In the genomic region with DNA sequence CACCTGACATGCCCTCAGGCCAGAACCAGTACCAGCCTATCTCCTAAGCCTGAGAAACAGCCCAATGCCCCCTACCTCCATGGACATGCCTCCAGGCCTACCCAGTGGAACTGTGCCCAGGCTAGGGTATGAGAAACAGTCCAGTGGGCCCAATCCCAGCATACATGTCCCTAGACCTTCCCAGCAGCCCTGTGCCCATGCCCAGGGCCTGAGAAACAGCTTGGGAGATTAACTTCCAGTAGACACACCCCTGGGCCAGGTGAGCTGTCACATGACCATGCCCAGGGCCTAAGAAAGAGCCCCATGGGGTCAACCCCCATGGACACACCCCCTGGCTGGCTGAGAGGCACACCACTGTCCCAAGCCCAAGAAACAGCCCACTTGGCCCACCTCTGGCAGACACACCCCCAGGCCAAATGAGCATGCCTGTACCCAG, we compare ENCODE assay signal across 1 cellular context.
TF ChIP-seq lines count a peak whose summit lies in the region.

No MANE protein-coding gene starts in this region.

TF ChIP-seq in SK-N-SH treated with all-trans-retinoic acid at 6 μM for 48 hours, 23 proteins besides CTCF, POLR2A, EP300 and RAD21 (continued from another document):
- TF ChIP-seq, protein P1, sequence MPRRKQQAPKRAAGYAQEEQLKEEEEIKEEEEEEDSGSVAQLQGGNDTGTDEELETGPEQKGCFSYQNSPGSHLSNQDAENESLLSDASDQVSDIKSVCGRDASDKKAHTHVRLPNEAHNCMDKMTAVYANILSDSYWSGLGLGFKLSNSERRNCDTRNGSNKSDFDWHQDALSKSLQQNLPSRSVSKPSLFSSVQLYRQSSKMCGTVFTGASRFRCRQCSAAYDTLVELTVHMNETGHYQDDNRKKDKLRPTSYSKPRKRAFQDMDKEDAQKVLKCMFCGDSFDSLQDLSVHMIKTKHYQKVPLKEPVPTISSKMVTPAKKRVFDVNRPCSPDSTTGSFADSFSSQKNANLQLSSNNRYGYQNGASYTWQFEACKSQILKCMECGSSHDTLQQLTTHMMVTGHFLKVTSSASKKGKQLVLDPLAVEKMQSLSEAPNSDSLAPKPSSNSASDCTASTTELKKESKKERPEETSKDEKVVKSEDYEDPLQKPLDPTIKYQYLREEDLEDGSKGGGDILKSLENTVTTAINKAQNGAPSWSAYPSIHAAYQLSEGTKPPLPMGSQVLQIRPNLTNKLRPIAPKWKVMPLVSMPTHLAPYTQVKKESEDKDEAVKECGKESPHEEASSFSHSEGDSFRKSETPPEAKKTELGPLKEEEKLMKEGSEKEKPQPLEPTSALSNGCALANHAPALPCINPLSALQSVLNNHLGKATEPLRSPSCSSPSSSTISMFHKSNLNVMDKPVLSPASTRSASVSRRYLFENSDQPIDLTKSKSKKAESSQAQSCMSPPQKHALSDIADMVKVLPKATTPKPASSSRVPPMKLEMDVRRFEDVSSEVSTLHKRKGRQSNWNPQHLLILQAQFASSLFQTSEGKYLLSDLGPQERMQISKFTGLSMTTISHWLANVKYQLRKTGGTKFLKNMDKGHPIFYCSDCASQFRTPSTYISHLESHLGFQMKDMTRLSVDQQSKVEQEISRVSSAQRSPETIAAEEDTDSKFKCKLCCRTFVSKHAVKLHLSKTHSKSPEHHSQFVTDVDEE (CRISPR knock-in tag; IDR thresholded peaks at IDR 0.05): no peak
- no peak for TF ChIP-seq ZNF70 (CRISPR knock-in tag; IDR thresholded peaks at IDR 0.05)
- no peak for TF ChIP-seq SNAI2 (CRISPR knock-in tag; IDR thresholded peaks at IDR 0.05)
- no peak for TF ChIP-seq GLIS3 (CRISPR knock-in tag; IDR thresholded peaks at IDR 0.05)
- TF ChIP-seq ARNTL (CRISPR knock-in tag; IDR thresholded peaks at IDR 0.05; ENCODE audit: borderline replicate concordance, low read depth): no peak
- TF ChIP-seq, protein P2, sequence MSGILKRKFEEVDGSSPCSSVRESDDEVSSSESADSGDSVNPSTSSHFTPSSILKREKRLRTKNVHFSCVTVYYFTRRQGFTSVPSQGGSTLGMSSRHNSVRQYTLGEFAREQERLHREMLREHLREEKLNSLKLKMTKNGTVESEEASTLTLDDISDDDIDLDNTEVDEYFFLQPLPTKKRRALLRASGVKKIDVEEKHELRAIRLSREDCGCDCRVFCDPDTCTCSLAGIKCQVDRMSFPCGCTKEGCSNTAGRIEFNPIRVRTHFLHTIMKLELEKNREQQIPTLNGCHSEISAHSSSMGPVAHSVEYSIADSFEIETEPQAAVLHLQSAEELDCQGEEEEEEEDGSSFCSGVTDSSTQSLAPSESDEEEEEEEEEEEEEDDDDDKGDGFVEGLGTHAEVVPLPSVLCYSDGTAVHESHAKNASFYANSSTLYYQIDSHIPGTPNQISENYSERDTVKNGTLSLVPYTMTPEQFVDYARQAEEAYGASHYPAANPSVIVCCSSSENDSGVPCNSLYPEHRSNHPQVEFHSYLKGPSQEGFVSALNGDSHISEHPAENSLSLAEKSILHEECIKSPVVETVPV (CRISPR knock-in tag; IDR thresholded peaks at IDR 0.05): no peak
- no peak for TF ChIP-seq ZFP30 (CRISPR knock-in tag; IDR thresholded peaks at IDR 0.05)
- no peak for TF ChIP-seq TCF4 (CRISPR knock-in tag; IDR thresholded peaks at IDR 0.05; ENCODE audit: borderline replicate concordance)
- no peak for TF ChIP-seq ZNF8 (CRISPR knock-in tag; IDR thresholded peaks at IDR 0.05)
- no peak for TF ChIP-seq BACH2 (CRISPR knock-in tag; IDR thresholded peaks at IDR 0.05; ENCODE audit: borderline replicate concordance)
